In genomic region chr4:88497859-88498409, GRCh38 we compare ENCODE assay signal across 33 cellular contexts.
"Had no signal": no experiment of that assay in that cellular context is flagged by ENCODE, and none has a peak within 500 bp of the region (broad histone marks: within the 10 kb centered on the region; RNA-seq: fewer than 3 reads in every experiment).

No MANE protein-coding gene starts in this region.

- H3K27me3 ChIP-seq: body of pancreas, brain microvascular endothelial cell, breast epithelium had no signal

- H3K27me3 Mint-ChIP-seq: activated B cell treated with CpG ODN at 0.5 μM for 24 hours; activated CD4-positive, alpha-beta memory T cell treated with anti-CD3 and anti-CD28 coated beads for 36 hours; activated CD4-positive, alpha-beta T cell treated with anti-CD3 and anti-CD28 coated beads, Interleukin-2, amount 10 ng/mL, durations not matched to agents 24 days and 14 days; activated CD8-positive, alpha-beta T cell treated with anti-CD3 and anti-CD28 coated beads for 36 hours; activated naive CD4-positive, alpha-beta T cell treated with anti-CD3 and anti-CD28 coated beads, Interleukin-2, amount 10 ng/mL, durations not matched to agents 7 days and 5 days; activated naive CD4-positive, alpha-beta T cell treated with anti-CD3 and anti-CD28 coated beads, Interleukin-2, amount 50 U/mL, for 24 hours; activated naive CD8-positive, alpha-beta T cell; activated naive CD8-positive, alpha-beta T cell treated with anti-CD3 and anti-CD28 coated beads, Interleukin-2, amount 10 ng/mL, durations not matched to agents 7 days and 5 days; activated naive CD8-positive, alpha-beta T cell treated with anti-CD3 and anti-CD28 coated beads, Interleukin-2, amount 50 U/mL, for 24 hours had no signal

- H3K4me3 ChIP-seq: body of pancreas, breast epithelium had no signal

- ATAC-seq: activated CD8-positive, alpha-beta T cell treated with anti-CD3 and anti-CD28 coated beads for 36 hours; activated naive CD8-positive, alpha-beta T cell treated with anti-CD3 and anti-CD28 coated beads, Interleukin-2, amount 50 U/mL, for 24 hours; body of pancreas had no signal

- H3K4me3 Mint-ChIP-seq: activated B cell treated with CpG ODN at 0.5 μM for 24 hours; activated CD4-positive, alpha-beta memory T cell treated with anti-CD3 and anti-CD28 coated beads for 36 hours; activated CD4-positive, alpha-beta T cell treated with anti-CD3 and anti-CD28 coated beads, Interleukin-2, amount 10 ng/mL, durations not matched to agents 24 days and 14 days; activated CD8-positive, alpha-beta T cell treated with anti-CD3 and anti-CD28 coated beads for 36 hours; activated naive CD4-positive, alpha-beta T cell treated with anti-CD3 and anti-CD28 coated beads, Interleukin-2, amount 10 ng/mL, durations not matched to agents 7 days and 5 days; activated naive CD4-positive, alpha-beta T cell treated with anti-CD3 and anti-CD28 coated beads, Interleukin-2, amount 50 U/mL, for 24 hours; activated naive CD8-positive, alpha-beta T cell; activated naive CD8-positive, alpha-beta T cell treated with anti-CD3 and anti-CD28 coated beads, Interleukin-2, amount 10 ng/mL, durations not matched to agents 7 days and 5 days; activated naive CD8-positive, alpha-beta T cell treated with anti-CD3 and anti-CD28 coated beads, Interleukin-2, amount 50 U/mL, for 24 hours; T-helper 1 cell treated with Interleukin-12 subunit alpha and Interleukin-12 subunit beta and Interleukin-4 antibody, amounts not matched to agents 30 μg/mL and 1 μg/mL, for 36 hours; T-helper 2 cell treated with Interferon-gamma antibody and Interleukin-4, amounts not matched to agents 5 μg/mL and 100 μg/mL, for 36 hours had no signal

- H3K36me3 ChIP-seq: brain microvascular endothelial cell, breast epithelium had no signal

- DNase-seq: activated B cell treated with CpG ODN at 0.5 μM for 24 hours; activated CD4-positive, alpha-beta memory T cell treated with anti-CD3 and anti-CD28 coated beads for 36 hours; activated CD4-positive, alpha-beta T cell treated with anti-CD3 and anti-CD28 coated beads for 4 hours; activated CD4-positive, alpha-beta T cell treated with anti-CD3 and anti-CD28 coated beads, Interleukin-2, amount 10 ng/mL, durations not matched to agents 24 days and 14 days; activated CD4-positive, alpha-beta T cell treated with anti-CD3 and anti-CD28 coated beads, Interleukin-2, amount 50 U/mL, for 1 hour; activated CD4-positive, alpha-beta T cell treated with anti-CD3 and anti-CD28 coated beads, Interleukin-2, amount 50 U/mL, for 4 hours; activated CD4-positive, CD25-positive, alpha-beta regulatory T cell treated with anti-CD3 and anti-CD28 coated beads, Interleukin-2, amount 50 U/mL, for 72 hours; activated CD8-positive, alpha-beta memory T cell treated with anti-CD3 and anti-CD28 coated beads, Interleukin-2, amount 50 U/mL, for 4 hours; activated CD8-positive, alpha-beta T cell treated with anti-CD3 and anti-CD28 coated beads for 36 hours; activated effector memory CD4-positive, alpha-beta T cell treated with Interleukin-2 at 50 U/mL for 16 hours; activated gamma-delta T cell; activated naive CD4-positive, alpha-beta T cell treated with anti-CD3 and anti-CD28 coated beads, Interleukin-2, amount 10 ng/mL, durations not matched to agents 7 days and 5 days; activated naive CD4-positive, alpha-beta T cell treated with Interleukin-2 at 50 U/mL for 16 hours; activated naive CD8-positive, alpha-beta T cell treated with anti-CD3 and anti-CD28 coated beads, Interleukin-2, amount 10 ng/mL, durations not matched to agents 7 days and 5 days; activated naive CD8-positive, alpha-beta T cell treated with anti-CD3 and anti-CD28 coated beads, Interleukin-2, amount 50 U/mL, for 24 hours; activated T-cell treated with anti-CD3 and anti-CD28 coated beads for 4 hours; activated T-cell treated with anti-CD3 and anti-CD28 coated beads, Interleukin-2, amount 50 U/mL, for 1 hour; activated T-cell treated with anti-CD3 and anti-CD28 coated beads, Interleukin-2, amount 50 U/mL, for 48 hours; aorta; body of pancreas; brain microvascular endothelial cell; central memory CD4-positive, alpha-beta T cell; SW 1271; T-helper 1 cell; T-helper 2 cell; T-helper 9 cell had no signal

- H3K9me3 ChIP-seq: body of pancreas, breast epithelium had no signal

- H3K27ac ChIP-seq: body of pancreas, brain microvascular endothelial cell, breast epithelium, VCaP had no signal

- H3K9me3 Mint-ChIP-seq: activated B cell treated with CpG ODN at 0.5 μM for 24 hours; activated CD4-positive, alpha-beta memory T cell treated with anti-CD3 and anti-CD28 coated beads for 36 hours; activated CD4-positive, alpha-beta T cell treated with anti-CD3 and anti-CD28 coated beads, Interleukin-2, amount 10 ng/mL, durations not matched to agents 24 days and 14 days; activated CD8-positive, alpha-beta T cell treated with anti-CD3 and anti-CD28 coated beads for 36 hours; activated naive CD4-positive, alpha-beta T cell treated with anti-CD3 and anti-CD28 coated beads, Interleukin-2, amount 10 ng/mL, durations not matched to agents 7 days and 5 days; activated naive CD4-positive, alpha-beta T cell treated with anti-CD3 and anti-CD28 coated beads, Interleukin-2, amount 50 U/mL, for 24 hours; activated naive CD8-positive, alpha-beta T cell treated with anti-CD3 and anti-CD28 coated beads, Interleukin-2, amount 10 ng/mL, durations not matched to agents 7 days and 5 days; activated naive CD8-positive, alpha-beta T cell treated with anti-CD3 and anti-CD28 coated beads, Interleukin-2, amount 50 U/mL, for 24 hours; activated T-helper 2 cell treated with anti-CD3 and anti-CD28 coated beads, Interferon-gamma antibody, Interleukin-2, Interleukin-4, amounts not matched to agents 10 μg/mL and 5 μg/mL and 100 μg/mL, durations not matched to agents 14 hours and 24 hours and 36 hours; T-helper 1 cell treated with Interleukin-12 subunit alpha and Interleukin-12 subunit beta and Interleukin-4 antibody, amounts not matched to agents 30 μg/mL and 1 μg/mL, for 36 hours; T-helper 2 cell treated with Interferon-gamma antibody and Interleukin-4, amounts not matched to agents 5 μg/mL and 100 μg/mL, for 36 hours had no signal

- H3K4me1 ChIP-seq: body of pancreas, breast epithelium had no signal

- H3K4me1 Mint-ChIP-seq: activated B cell treated with CpG ODN at 0.5 μM for 24 hours; activated naive CD4-positive, alpha-beta T cell treated with anti-CD3 and anti-CD28 coated beads, Interleukin-2, amount 10 ng/mL, durations not matched to agents 7 days and 5 days; activated naive CD4-positive, alpha-beta T cell treated with anti-CD3 and anti-CD28 coated beads, Interleukin-2, amount 50 U/mL, for 24 hours; activated naive CD8-positive, alpha-beta T cell treated with anti-CD3 and anti-CD28 coated beads, Interleukin-2, amount 50 U/mL, for 24 hours had no signal

- H3K27ac Mint-ChIP-seq: activated B cell treated with CpG ODN at 0.5 μM for 24 hours; activated CD4-positive, alpha-beta memory T cell treated with anti-CD3 and anti-CD28 coated beads for 36 hours; activated CD4-positive, alpha-beta T cell treated with anti-CD3 and anti-CD28 coated beads, Interleukin-2, amount 10 ng/mL, durations not matched to agents 24 days and 14 days; activated CD8-positive, alpha-beta T cell treated with anti-CD3 and anti-CD28 coated beads for 36 hours; activated naive CD4-positive, alpha-beta T cell treated with anti-CD3 and anti-CD28 coated beads, Interleukin-2, amount 10 ng/mL, durations not matched to agents 7 days and 5 days; activated naive CD4-positive, alpha-beta T cell treated with anti-CD3 and anti-CD28 coated beads, Interleukin-2, amount 50 U/mL, for 24 hours; activated naive CD8-positive, alpha-beta T cell; activated naive CD8-positive, alpha-beta T cell treated with anti-CD3 and anti-CD28 coated beads, Interleukin-2, amount 10 ng/mL, durations not matched to agents 7 days and 5 days; activated naive CD8-positive, alpha-beta T cell treated with anti-CD3 and anti-CD28 coated beads, Interleukin-2, amount 50 U/mL, for 24 hours; activated T-helper 2 cell treated with anti-CD3 and anti-CD28 coated beads, Interferon-gamma antibody, Interleukin-2, Interleukin-4, amounts not matched to agents 10 μg/mL and 5 μg/mL and 100 μg/mL, durations not matched to agents 14 hours and 24 hours and 36 hours; T-helper 1 cell treated with Interleukin-12 subunit alpha and Interleukin-12 subunit beta and Interleukin-4 antibody, amounts not matched to agents 30 μg/mL and 1 μg/mL, for 36 hours; T-helper 2 cell treated with Interferon-gamma antibody and Interleukin-4, amounts not matched to agents 5 μg/mL and 100 μg/mL, for 36 hours had no signal
